ENCODE assay signal across 13 cellular contexts in genomic region chr19:31128291-31128690, GRCh38.
"Had no signal": no experiment of that assay in that cellular context is flagged by ENCODE, and none has a peak within 500 bp of the region (broad histone marks: within the 10 kb centered on the region; RNA-seq: fewer than 3 reads in every experiment).

No MANE protein-coding gene starts in this region.

- H3K36me3 ChIP-seq: gastrocnemius medialis, heart right ventricle, pancreas, spleen, suprapubic skin, upper lobe of left lung had no signal

- H3K4me3 ChIP-seq: gastrocnemius medialis, heart right ventricle, pancreas, SK-N-MC, spleen, suprapubic skin, upper lobe of left lung had no signal

- H3K27ac ChIP-seq: gastrocnemius medialis, heart right ventricle, pancreas, SK-N-MC, spleen, suprapubic skin, upper lobe of left lung had no signal

- DNase-seq: activated B cell treated with CpG ODN at 0.5 μM for 24 hours; activated effector memory CD4-positive, alpha-beta T cell treated with Interleukin-2 at 50 U/mL for 16 hours; activated T-cell treated with anti-CD3 and anti-CD28 coated beads, Interleukin-2, amount 50 U/mL, for 24 hours; gastrocnemius medialis; heart right ventricle; pancreas; spleen; stimulated activated CD4-positive, alpha-beta T cell treated with anti-CD3 and anti-CD28 coated beads, Interleukin-1b, Interleukin-23, amount 100 ng/mL, for 48 hours; stimulated activated naive CD4-positive, alpha-beta T cell; upper lobe of left lung had no signal

- ATAC-seq: gastrocnemius medialis, heart right ventricle, left lobe of liver, pancreas had no signal

- H3K9me3 ChIP-seq: gastrocnemius medialis, heart right ventricle, pancreas, suprapubic skin, upper lobe of left lung had no signal

- H3K27me3 ChIP-seq: gastrocnemius medialis, heart right ventricle, pancreas, spleen, suprapubic skin, upper lobe of left lung had no signal

- H3K4me1 ChIP-seq: gastrocnemius medialis, heart right ventricle, pancreas, spleen, upper lobe of left lung had no signal
